ENCODE assay signal across 13 cellular contexts in the genomic region with DNA sequence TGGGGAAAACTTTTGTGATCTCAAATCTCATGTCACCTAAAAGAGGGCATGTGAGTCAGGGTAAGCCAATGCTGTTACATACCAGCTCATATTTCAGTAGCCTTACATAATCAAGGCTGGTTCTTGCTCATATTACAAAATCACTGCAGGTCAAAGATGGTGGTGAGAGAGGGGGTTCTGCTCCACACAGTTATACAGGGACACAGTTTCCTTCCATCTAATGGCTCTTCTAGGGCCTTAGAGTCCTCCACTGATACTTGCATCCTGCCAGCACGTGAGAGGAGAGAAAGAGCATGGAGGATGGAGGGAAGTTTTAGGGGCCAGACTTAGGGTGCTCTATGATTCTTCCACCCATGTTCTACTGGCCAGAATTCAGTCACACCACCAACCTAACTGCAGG.
DNase-seq lines count a peak whose midpoint lies in the region; ATAC-seq and TF ChIP-seq lines count a peak whose summit lies in the region.
"Had no signal": no experiment of that assay in that cellular context is flagged by ENCODE, and none has a peak within 500 bp of the region (broad histone marks: within the 10 kb centered on the region; RNA-seq: fewer than 3 reads in every experiment).

No MANE protein-coding gene starts in this region.

- WGBS in neuronal stem cell (ENCODE audit: extremely low coverage in 2 of 2, insufficient read length in 2 of 2, insufficient replicate concordance in 1 of 2), 2 donors, result no CpG with 5 or more reads among the region's 1 CpG
- WGBS in esophagus squamous epithelium, 2 donors, result 63 to 92% methylated on average over 1 of the region's 1 CpG

- no peak overlapping the region for H3K23ac ChIP-seq in neuronal stem cell (ENCODE audit: low read depth, low read length, poor library complexity)

- H3K4ac ChIP-seq in neuronal stem cell (ENCODE audit: low read length), result no peak overlapping the region

- peaks cover 0 to 2% of the 10 kb centered on the region in 2 donors for H3K4me1 ChIP-seq in neuronal stem cell (ENCODE audit: control insufficient read depth in 2 of 2, insufficient read depth in 1 of 2, low read depth in 1 of 2, low read length in 2 of 2)
- no peaks in the 10 kb centered on the region for H3K4me1 ChIP-seq in esophagus squamous epithelium
- H3K4me1 ChIP-seq: suprapubic skin had no signal

- H3K79me1 ChIP-seq in neuronal stem cell (ENCODE audit: low read depth, low read length), result no peaks in the 10 kb centered on the region

- no peak overlapping the region for H3K27ac ChIP-seq in neuronal stem cell (replicated peaks; ENCODE audit: low read length)
- H3K27ac ChIP-seq in esophagus squamous epithelium, result no peak overlapping the region
- H3K27ac ChIP-seq: suprapubic skin had no signal

- H3K14ac ChIP-seq in neuronal stem cell (ENCODE audit: low read length), result no peak overlapping the region

- no peak overlapping the region for H2BK5ac ChIP-seq in neuronal stem cell (ENCODE audit: low read length)

- H3K36me3 Mint-ChIP-seq in effector memory CD8-positive, alpha-beta T cell (ENCODE audit: insufficient read depth), result no peaks in the 10 kb centered on the region
- H3K36me3 Mint-ChIP-seq: naive thymus-derived CD8-positive, alpha-beta T cell had no signal

- peaks cover 24 to 65% of the 10 kb centered on the region in 2 donors for H3K27me3 Mint-ChIP-seq in effector memory CD8-positive, alpha-beta T cell

- no peak overlapping the region for H2BK15ac ChIP-seq in neuronal stem cell (ENCODE audit: low read length)

- no peak for ATAC-seq in effector memory CD8-positive, alpha-beta T cell (replicated peaks)
- ATAC-seq: naive thymus-derived CD8-positive, alpha-beta T cell had no signal

- H3K27ac Mint-ChIP-seq in effector memory CD8-positive, alpha-beta T cell, result no peak overlapping the region
- H3K27ac Mint-ChIP-seq: B cell; naive thymus-derived CD8-positive, alpha-beta T cell had no signal

- no peak for TF ChIP-seq POLR2A in esophagus squamous epithelium (IDR thresholded peaks at IDR 0.05)

- no peak overlapping the region for H3K4me2 ChIP-seq in neuronal stem cell (ENCODE audit: insufficient read depth, low read length, poor library complexity, severe bottlenecking)

- TF ChIP-seq CTCF in choroid plexus epithelial cell (conservative IDR thresholded peaks at IDR 0.05; ENCODE audit: low read depth, low read length), result no peak
- TF ChIP-seq CTCF in esophagus squamous epithelium (IDR thresholded peaks at IDR 0.05), result no peak

- H3K4me1 Mint-ChIP-seq in effector memory CD8-positive, alpha-beta T cell (ENCODE audit: low read depth in 2 of 2), result peaks cover 0 to 6% of the 10 kb centered on the region in 2 donors
- H3K4me1 Mint-ChIP-seq: B cell; naive thymus-derived CD8-positive, alpha-beta T cell had no signal

- peak overlapping the region; percentile 38 for H2AFZ ChIP-seq in neuronal stem cell (ENCODE audit: low read length)

- no peak overlapping the region for H2BK12ac ChIP-seq in neuronal stem cell (ENCODE audit: low read length)

- no peak overlapping the region for H3K4me3 ChIP-seq in choroid plexus epithelial cell (ENCODE audit: low read depth, low read length)
- no peak overlapping the region for H3K4me3 ChIP-seq in neuronal stem cell (ENCODE audit: low read length in 2 of 2)
- H3K4me3 ChIP-seq in esophagus squamous epithelium, result no peak overlapping the region
- H3K4me3 ChIP-seq: suprapubic skin had no signal

- H3K9ac ChIP-seq in neuronal stem cell (ENCODE audit: low read depth, low read length, poor library complexity), result no peak overlapping the region

- H3K9me3 Mint-ChIP-seq in effector memory CD8-positive, alpha-beta T cell, result no peaks in the 10 kb centered on the region
- H3K9me3 Mint-ChIP-seq: naive thymus-derived CD8-positive, alpha-beta T cell had no signal

- DNase-seq in EL (peak; percentile 37), NCI-H2171 (lab: John Stamatoyannopoulos, UW) (peak; percentile 22), choroid plexus epithelial cell (ENCODE audit: low read depth) (peak; percentile 69), neuronal stem cell (ENCODE audit: low spot score) (no peak), NCI-H526 treated with DMSO at 0.1 percent for 48 hours (lab: John Stamatoyannopoulos, UW) (no peak), esophagus squamous epithelium (lab: John Stamatoyannopoulos, UW) (no peak), DMS114 treated with DMSO at 0.1 percent for 48 hours (lab: John Stamatoyannopoulos, UW; ENCODE audit: unreplicated experiment) (no peak)
- DNase-seq in effector memory CD8-positive, alpha-beta T cell, result no peak
- DNase-seq: activated CD8-positive, alpha-beta memory T cell treated with anti-CD3 and anti-CD28 coated beads, Interleukin-2, amount 50 U/mL, for 4 hours; naive thymus-derived CD8-positive, alpha-beta T cell; NCI-H1930 had no signal

- H3K36me3 ChIP-seq in neuronal stem cell (replicated peaks in 1 of 2; ENCODE audit: control insufficient read depth in 2 of 2, insufficient read depth in 2 of 2, low read length in 2 of 2), result no peaks in the 10 kb centered on the region
- H3K36me3 ChIP-seq in esophagus squamous epithelium, result no peaks in the 10 kb centered on the region
- H3K36me3 ChIP-seq: suprapubic skin had no signal

- no peak overlapping the region for H4K8ac ChIP-seq in neuronal stem cell (ENCODE audit: low read depth, low read length)

- H4K91ac ChIP-seq in neuronal stem cell (ENCODE audit: low read depth, low read length, poor library complexity), result no peak overlapping the region

- no peaks in the 10 kb centered on the region for H3K9me3 ChIP-seq in neuronal stem cell (replicated peaks in 1 of 2; ENCODE audit: control insufficient read depth in 2 of 2, insufficient read depth in 1 of 2, low read depth in 1 of 2, low read length in 2 of 2)
- no peaks in the 10 kb centered on the region for H3K9me3 ChIP-seq in esophagus squamous epithelium
- H3K9me3 ChIP-seq: suprapubic skin had no signal

- H2BK120ac ChIP-seq in neuronal stem cell (ENCODE audit: low read depth, low read length), result no peak overlapping the region

- peak overlapping the region; percentile 1 for H3K18ac ChIP-seq in neuronal stem cell (ENCODE audit: low read length)

- intact Hi-C loops in esophagus squamous epithelium (cut with DNase I), result no loop called here

- H3K27me3 ChIP-seq in neuronal stem cell (ENCODE audit: control insufficient read depth in 3 of 3, insufficient read depth in 3 of 3, low read depth in 1 of 3, low read length in 3 of 3) (no peaks in the 10 kb centered on the region), esophagus squamous epithelium (no peaks in the 10 kb centered on the region)
- H3K27me3 ChIP-seq: suprapubic skin had no signal

- no peak overlapping the region for H3K4me3 Mint-ChIP-seq in effector memory CD8-positive, alpha-beta T cell
- H3K4me3 Mint-ChIP-seq: B cell; naive thymus-derived CD8-positive, alpha-beta T cell had no signal

- H2AK5ac ChIP-seq in neuronal stem cell (ENCODE audit: low read depth, low read length), result no peak overlapping the region

Comparison
In these comparisons a context has a peak if more than half of its experiments do, and no peak if none do; other contexts are left out.
1. DNase-seq: peak in EL (single experiment), NCI-H2171 (single experiment) and choroid plexus epithelial cell (single experiment); none in neuronal stem cell (single experiment), NCI-H526 treated with DMSO at 0.1 percent for 48 hours (single experiment), esophagus squamous epithelium (single experiment), DMS114 treated with DMSO at 0.1 percent for 48 hours (single experiment) and effector memory CD8-positive, alpha-beta T cell (0 of 3).